ENCODE assay signal across 8 cellular contexts in genomic region chr19:49869009-49869483, GRCh38. TPM values are rescaled to one million over a fixed set of nuclear protein-coding genes. Genes with fewer than 3 reads are reported as not detected.
DNase-seq lines count a peak whose midpoint lies in the region; ATAC-seq and TF ChIP-seq lines count a peak whose summit lies in the region.

No MANE protein-coding gene starts in this region.

- H2AFZ ChIP-seq in IMR-90 (replicated peaks; ENCODE audit: low read length, poor library complexity), result peak overlapping the region; percentile 97

- peak overlapping the region; percentile 84 for H2BK5ac ChIP-seq in IMR-90 (ENCODE audit: low read depth, low read length, poor library complexity, severe bottlenecking)

- no peak overlapping the region; the same call in 2 of the 3 replicates for H2BK15ac ChIP-seq in IMR-90 (ENCODE audit: low read depth, low read length)

- peak overlapping the region; percentile 67; the same call in 1 of the 2 replicates for H4K91ac ChIP-seq in IMR-90 (ENCODE audit: insufficient read depth, low read depth, low read length)

- no peaks in the 10 kb centered on the region for H3K27me3 ChIP-seq in IMR-90 (ENCODE audit: control insufficient read depth, insufficient read depth, low read length)

- H3K14ac ChIP-seq in IMR-90 (replicated peaks; ENCODE audit: low read depth, low read length), result peak overlapping the region; percentile 50

- H2AK9ac ChIP-seq in IMR-90 (replicated peaks; ENCODE audit: low read depth, low read length, poor library complexity), result peak overlapping the region; percentile 94

- WGBS in IMR-90 (ENCODE audit: extremely low coverage in 2 of 2, insufficient read length in 1 of 2), 2 experiments, result 2% methylated on average over 12 of the region's 15 CpGs; no CpG with 5 or more reads in 1 of the 2 experiments

- peak overlapping the region; percentile 83 for H3K27ac ChIP-seq in IMR-90 (ENCODE audit: insufficient read depth, low read length)

- ATAC-seq in activated T-cell treated with anti-CD3 and anti-CD28 coated beads, Interleukin-2, amount 50 U/mL, for 72 hours (replicated peaks in 1 of 2), result peak; percentile 9 to 18
- ATAC-seq in IMR-90 (ENCODE audit: low read depth) (peak; percentile 1), omental fat pad (ENCODE audit: low FRiP score) (peak; percentile 5)
- peak; percentile 2 for ATAC-seq in effector memory CD8-positive, alpha-beta T cell (replicated peaks)

- no peak overlapping the region; the same call in 1 of the 2 replicates for H2BK20ac ChIP-seq in IMR-90 (ENCODE audit: low read depth, low read length)

- no peak overlapping the region for H3K4me3 Mint-ChIP-seq in activated T-cell treated with anti-CD3 and anti-CD28 coated beads, Interleukin-2, amount 50 U/mL, for 72 hours
- no peak overlapping the region for H3K4me3 Mint-ChIP-seq in effector memory CD8-positive, alpha-beta T cell
- no peak overlapping the region for H3K4me3 Mint-ChIP-seq in activated CD4-positive, alpha-beta T cell treated with anti-CD3 and anti-CD28 coated beads, Interleukin-2, amount 10 ng/mL, durations not matched to agents 24 days and 14 days

- H3K4me2 ChIP-seq in IMR-90 (ENCODE audit: low read depth, low read length), result peak overlapping the region; percentile 94

- dilution Hi-C loops in IMR-90 (cut with HindIII; ENCODE audit: low sequenced_read_pairs, unreplicated experiment), result no loop called here

- TF ChIP-seq RAD21 in IMR-90 (IDR thresholded peaks at IDR 0.05; ENCODE audit: low read length), result no peak

- H3K4me1 ChIP-seq in IMR-90 (ENCODE audit: control insufficient read depth, insufficient read depth, low read length), result peaks cover 7% of the 10 kb centered on the region

- H4K5ac ChIP-seq in IMR-90 (ENCODE audit: low read depth, low read length), result peak overlapping the region; percentile 74

- H2BK120ac ChIP-seq in IMR-90 (ENCODE audit: low read depth, low read length), result peak overlapping the region; percentile 64

- H3K9me1 ChIP-seq in IMR-90 (ENCODE audit: insufficient read depth, low read length), result peaks cover 10% of the 10 kb centered on the region

- CTCF ChIA-PET in IMR-90 (lab: Yijun Ruan, JAX), result no interaction called here

- H3K9me3 ChIP-seq in IMR-90 (ENCODE audit: control insufficient read depth, insufficient read depth, low read length), result no peaks in the 10 kb centered on the region

- TF ChIP-seq POLR2A in IMR-90 (IDR thresholded peaks at IDR 0.05; ENCODE audit: low read depth, low read length), result 0 out of 2 replicates have a peak, but pooled peaks have one; percentile 8

- no peak for DNase-seq in activated T-cell treated with anti-CD3 and anti-CD28 coated beads, Interleukin-2, amount 50 U/mL, for 72 hours
- DNase-seq in activated T-cell treated with anti-CD3 and anti-CD28 coated beads for 4 hours, result no peak
- DNase-seq in IMR-90, result no peak
- DNase-seq in effector memory CD8-positive, alpha-beta T cell, result no peak
- peak; percentile 71 for DNase-seq in omental fat pad (ENCODE audit: low spot score)
- DNase-seq in DMS 273 (lab: John Stamatoyannopoulos, UW; ENCODE audit: unreplicated experiment), result no peak
- DNase-seq in epidermal melanocyte (ENCODE audit: insufficient read length, low spot score), result no peak
- DNase-seq in activated CD4-positive, alpha-beta T cell treated with anti-CD3 and anti-CD28 coated beads, Interleukin-2, amount 10 ng/mL, durations not matched to agents 24 days and 14 days, result no peak

- peak overlapping the region; percentile 73 for H3K4ac ChIP-seq in IMR-90 (ENCODE audit: low read depth, low read length)

- intact Hi-C loops in IMR-90 (cut with micrococcal nuclease), result no loop called here
- intact Hi-C loops in activated CD4-positive, alpha-beta T cell treated with anti-CD3 and anti-CD28 coated beads, Interleukin-2, amount 10 ng/mL, durations not matched to agents 24 days and 14 days (cut with micrococcal nuclease), result loop anchor here (1.0 to 2.0 kb wide), 5 partner anchors 8 to 102 kb away; partner anchors contain the start of genes AKT1S1, AP2A1, MED25 and TBC1D17

- peaks cover 8 to 11% of the 10 kb centered on the region in 2 donors for H3K36me3 Mint-ChIP-seq in activated T-cell treated with anti-CD3 and anti-CD28 coated beads, Interleukin-2, amount 50 U/mL, for 72 hours (ENCODE audit: insufficient read depth in 2 of 2)
- peaks cover 47% of the 10 kb centered on the region for H3K36me3 Mint-ChIP-seq in effector memory CD8-positive, alpha-beta T cell (ENCODE audit: insufficient read depth)
- H3K36me3 Mint-ChIP-seq in activated CD4-positive, alpha-beta T cell treated with anti-CD3 and anti-CD28 coated beads, Interleukin-2, amount 10 ng/mL, durations not matched to agents 24 days and 14 days (ENCODE audit: low read depth), result peaks cover 32% of the 10 kb centered on the region

- peak overlapping the region; percentile 28; the same call in 1 of the 2 replicates for H3K9ac ChIP-seq in IMR-90 (ENCODE audit: low read depth, low read length)

- in situ Hi-C loops in IMR-90 (cut with MboI; ENCODE audit: low sequenced_read_pairs), result no loop called here

- peaks cover 23 to 60% of the 10 kb centered on the region in 2 experiments for H3K79me1 ChIP-seq in IMR-90 (ENCODE audit: low read depth in 1 of 2, low read length in 2 of 2)

- peak overlapping the region; percentile 31; the same call in 1 of the 2 replicates for H3K18ac ChIP-seq in IMR-90 (ENCODE audit: low read depth, low read length)

- POLR2A ChIA-PET in IMR-90 (lab: Charles Lee; ENCODE audit: unreplicated experiment), result interaction anchor here (0.5 to 1.0 kb wide), 2 partner anchors 61 to 65 kb away, joined by 4 to 7 read pairs; no protein-coding TSS in a partner anchor

- no peaks in the 10 kb centered on the region for H3K9me3 Mint-ChIP-seq in activated T-cell treated with anti-CD3 and anti-CD28 coated beads, Interleukin-2, amount 50 U/mL, for 72 hours
- no peaks in the 10 kb centered on the region for H3K9me3 Mint-ChIP-seq in effector memory CD8-positive, alpha-beta T cell
- no peaks in the 10 kb centered on the region for H3K9me3 Mint-ChIP-seq in activated CD4-positive, alpha-beta T cell treated with anti-CD3 and anti-CD28 coated beads, Interleukin-2, amount 10 ng/mL, durations not matched to agents 24 days and 14 days

- peaks cover 12% of the 10 kb centered on the region for H4K20me1 ChIP-seq in IMR-90 (ENCODE audit: insufficient read depth, low read length)

- H2AK5ac ChIP-seq in IMR-90 (ENCODE audit: low read depth, low read length), result peak overlapping the region; percentile 79

- peak overlapping the region; percentile 47 for H3K4me3 ChIP-seq in IMR-90 (ENCODE audit: insufficient read depth, low read depth, low read length)

- no peak overlapping the region for H3K56ac ChIP-seq in IMR-90 (ENCODE audit: extremely low read depth, insufficient read depth, low read length)

- peaks cover 13% of the 10 kb centered on the region for H3K36me3 ChIP-seq in IMR-90 (ENCODE audit: control insufficient read depth, insufficient read depth, low read length)

- TF ChIP-seq CTCF in IMR-90 (conservative IDR thresholded peaks at IDR 0.05; ENCODE audit: low read depth, low read length) (no peak), omental fat pad (IDR thresholded peaks at IDR 0.05) (no peak)

- H3K27ac Mint-ChIP-seq in activated T-cell treated with anti-CD3 and anti-CD28 coated beads, Interleukin-2, amount 50 U/mL, for 72 hours, result peak overlapping the region; percentile 19
- no peak overlapping the region for H3K27ac Mint-ChIP-seq in effector memory CD8-positive, alpha-beta T cell
- no peak overlapping the region for H3K27ac Mint-ChIP-seq in activated CD4-positive, alpha-beta T cell treated with anti-CD3 and anti-CD28 coated beads, Interleukin-2, amount 10 ng/mL, durations not matched to agents 24 days and 14 days

- no peaks in the 10 kb centered on the region for H3K27me3 Mint-ChIP-seq in activated T-cell treated with anti-CD3 and anti-CD28 coated beads, Interleukin-2, amount 50 U/mL, for 72 hours (ENCODE audit: low read depth)
- H3K27me3 Mint-ChIP-seq in effector memory CD8-positive, alpha-beta T cell, result no peaks in the 10 kb centered on the region
- H3K27me3 Mint-ChIP-seq in activated CD4-positive, alpha-beta T cell treated with anti-CD3 and anti-CD28 coated beads, Interleukin-2, amount 10 ng/mL, durations not matched to agents 24 days and 14 days, result no peaks in the 10 kb centered on the region

- BruUV-seq in IMR-90 (replicated peaks; lab: Mats Ljungman, UMichigan), result no TSS peak

- H4K8ac ChIP-seq in IMR-90 (ENCODE audit: low read depth in 2 of 2, low read length in 2 of 2), result peak overlapping the region; percentile 16 to 98; a peak in 3 of 4 replicates

- H3K4me1 Mint-ChIP-seq in activated T-cell treated with anti-CD3 and anti-CD28 coated beads, Interleukin-2, amount 50 U/mL, for 72 hours (ENCODE audit: low read depth), result peaks cover 44% of the 10 kb centered on the region
- peaks cover 33 to 37% of the 10 kb centered on the region in 2 donors for H3K4me1 Mint-ChIP-seq in effector memory CD8-positive, alpha-beta T cell (ENCODE audit: low read depth in 2 of 2)
- peaks cover 42% of the 10 kb centered on the region for H3K4me1 Mint-ChIP-seq in activated CD4-positive, alpha-beta T cell treated with anti-CD3 and anti-CD28 coated beads, Interleukin-2, amount 10 ng/mL, durations not matched to agents 24 days and 14 days

- H3K23ac ChIP-seq in IMR-90 (ENCODE audit: low read depth, low read length), result peak overlapping the region; percentile 68; the same call in 1 of the 2 replicates

RNA-seq across cellular contexts. Expression of gene PNKP, which starts 1.7 kb away (rescaled TPM):
- 10 to 100 TPM; 71.1 to 74.5 TPM for total RNA-seq in activated T-cell treated with anti-CD3 and anti-CD28 coated beads, Interleukin-2, amount 50 U/mL, for 72 hours
- total RNA-seq in IMR-90 (2012; rRNA removed), result 10.6 and 14.2 TPM in 2 replicates
- polyA plus RNA-seq in IMR-90 (2012; rRNA removed), result 25.0 and 33.0 TPM in 2 replicates
- polyA plus RNA-seq in IMR-90 (2012; cell fraction: cytosol; rRNA removed), result 16.7 and 18.1 TPM in 2 replicates
- 171 and 356 TPM in 2 replicates for polyA plus RNA-seq in IMR-90 (2012; cell fraction: nucleus; rRNA removed; ENCODE audit: low replicate concordance)
- total RNA-seq in omental fat pad, result 10 to 100 TPM; 33.9 to 69.7 (median 50.2) TPM
- 123 and 124 TPM in 2 replicates for total RNA-seq in activated CD4-positive, alpha-beta T cell treated with anti-CD3 and anti-CD28 coated beads, Interleukin-2, amount 10 ng/mL, durations not matched to agents 24 days and 14 days

RNA-seq across cellular contexts. Expression of gene AKT1S1, which starts 8.1 kb away (rescaled TPM):
- total RNA-seq in activated T-cell treated with anti-CD3 and anti-CD28 coated beads, Interleukin-2, amount 50 U/mL, for 72 hours, result 10 to 100 TPM; 30.5 to 36.6 TPM
- total RNA-seq in IMR-90 (2012; rRNA removed) (3.6 and 5.0 TPM in 2 replicates), omental fat pad (10 to 100 TPM; 12.2 to 18.3 (median 14.7) TPM)
- polyA plus RNA-seq in IMR-90 (2012; rRNA removed), result 54.4 and 68.7 TPM in 2 replicates
- polyA plus RNA-seq in IMR-90 (2012; cell fraction: cytosol; rRNA removed), result 58.5 and 76.0 TPM in 2 replicates
- polyA plus RNA-seq in IMR-90 (2012; cell fraction: nucleus; rRNA removed; ENCODE audit: low replicate concordance), result 78.4 and 102 TPM in 2 replicates
- total RNA-seq in activated CD4-positive, alpha-beta T cell treated with anti-CD3 and anti-CD28 coated beads, Interleukin-2, amount 10 ng/mL, durations not matched to agents 24 days and 14 days, result 31.5 and 33.5 TPM in 2 replicates

RNA-seq across cellular contexts. Expression of gene TBC1D17, which starts 8.5 kb away (rescaled TPM):
- total RNA-seq in activated T-cell treated with anti-CD3 and anti-CD28 coated beads, Interleukin-2, amount 50 U/mL, for 72 hours, result 10 to 100 TPM; 47.9 to 53.9 TPM
- 1.1 and 1.4 TPM in 2 replicates for total RNA-seq in IMR-90 (2012; rRNA removed)
- polyA plus RNA-seq in IMR-90 (2012; rRNA removed), result 26.8 and 27.8 TPM in 2 replicates
- polyA plus RNA-seq in IMR-90 (2012; cell fraction: cytosol; rRNA removed), result 18.6 and 33.5 TPM in 2 replicates
- 40.7 and 82.6 TPM in 2 replicates for polyA plus RNA-seq in IMR-90 (2012; cell fraction: nucleus; rRNA removed; ENCODE audit: low replicate concordance)
- total RNA-seq in omental fat pad, result 10 to 100 TPM; 15.6 to 24.9 (median 22.3) TPM
- 36.5 and 36.8 TPM in 2 replicates for total RNA-seq in activated CD4-positive, alpha-beta T cell treated with anti-CD3 and anti-CD28 coated beads, Interleukin-2, amount 10 ng/mL, durations not matched to agents 24 days and 14 days

RNA-seq across cellular contexts. Expression of gene PTOV1, which starts 18.1 kb away (rescaled TPM):
- total RNA-seq in activated T-cell treated with anti-CD3 and anti-CD28 coated beads, Interleukin-2, amount 50 U/mL, for 72 hours, result 10 to 100 TPM; 63.8 to 73.3 TPM
- total RNA-seq in IMR-90 (2012; rRNA removed) (34.4 and 36.1 TPM in 2 replicates), omental fat pad (10 to 100 TPM; 37.3 to 64.8 (median 58.1) TPM)
- polyA plus RNA-seq in IMR-90 (2012; rRNA removed), result 106 and 107 TPM in 2 replicates
- 63.8 and 170 TPM in 2 replicates for polyA plus RNA-seq in IMR-90 (2012; cell fraction: cytosol; rRNA removed)
- 249 and 529 TPM in 2 replicates for polyA plus RNA-seq in IMR-90 (2012; cell fraction: nucleus; rRNA removed; ENCODE audit: low replicate concordance)
- 121 and 124 TPM in 2 replicates for total RNA-seq in activated CD4-positive, alpha-beta T cell treated with anti-CD3 and anti-CD28 coated beads, Interleukin-2, amount 10 ng/mL, durations not matched to agents 24 days and 14 days

RNA-seq across cellular contexts. Expression of gene IL4I1, which starts 27.6 kb away (rescaled TPM):
- total RNA-seq in activated T-cell treated with anti-CD3 and anti-CD28 coated beads, Interleukin-2, amount 50 U/mL, for 72 hours, result 10 to 100 TPM; 16.7 to 42.3 TPM
- total RNA-seq in IMR-90 (2012; rRNA removed) (under 0.01 and 0.36 TPM in 2 replicates), omental fat pad (1 to 10 TPM in 2 of 4 donors, under 1 TPM in 1, not detected in 1; 0.56 to 5.5 (median 1.5) TPM)
- 0.27 and 0.31 TPM in 2 replicates for polyA plus RNA-seq in IMR-90 (2012; rRNA removed)
- polyA plus RNA-seq in IMR-90 (2012; cell fraction: cytosol; rRNA removed), result 0.29 and 0.48 TPM in 2 replicates
- polyA plus RNA-seq in IMR-90 (2012; cell fraction: nucleus; rRNA removed; ENCODE audit: low replicate concordance), result 0.24 and 0.60 TPM in 2 replicates
- total RNA-seq in activated CD4-positive, alpha-beta T cell treated with anti-CD3 and anti-CD28 coated beads, Interleukin-2, amount 10 ng/mL, durations not matched to agents 24 days and 14 days, result 40.4 and 41.4 TPM in 2 replicates
